Comparison of ENCODE assay signal across 21 cellular contexts in the genomic region with DNA sequence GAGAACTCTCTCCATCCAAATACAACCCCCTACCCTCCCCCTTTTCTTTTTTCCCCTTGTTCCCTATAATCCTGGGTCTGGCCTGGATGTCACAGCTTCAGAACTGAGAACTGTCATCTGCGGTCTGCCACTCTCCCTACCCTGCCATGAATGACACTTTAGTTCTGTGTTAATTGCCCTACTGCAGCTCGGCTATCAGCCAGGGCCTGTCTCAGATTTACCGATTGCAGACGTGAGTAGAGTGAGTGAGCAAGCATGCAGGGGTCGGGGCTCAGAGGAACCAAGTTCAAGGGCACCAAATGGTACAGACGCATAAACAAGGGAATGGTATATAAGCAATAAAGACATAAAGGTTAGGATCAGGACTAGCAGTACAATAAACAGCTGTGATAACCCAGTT.
A peak's percentile ranks its signal among the peaks of the same experiment; 100 is the strongest.
DNase-seq lines count a peak whose midpoint lies in the region; FAIRE-seq lines count a peak whose summit lies in the region.
"Had no signal": no experiment of that assay in that cellular context is flagged by ENCODE, and none has a peak within 500 bp of the region (broad histone marks: within the 10 kb centered on the region; RNA-seq: fewer than 3 reads in every experiment).

No MANE protein-coding gene starts in this region.

- no peaks in the 10 kb centered on the region for H3K27me3 ChIP-seq in mesendoderm (ENCODE audit: insufficient read depth, low read length, poor library complexity)
- H3K27me3 ChIP-seq: colonic mucosa had no signal

- H2BK15ac ChIP-seq in mesendoderm (replicated peaks; ENCODE audit: low read depth), result no peak overlapping the region

- no peak overlapping the region for H3K27ac Mint-ChIP-seq in activated CD4-positive, alpha-beta memory T cell treated with anti-CD3 and anti-CD28 coated beads, Interleukin-2, amount 10 ng/mL, durations not matched to agents 7 days and 5 days
- H3K27ac Mint-ChIP-seq in activated CD4-positive, alpha-beta T cell treated with anti-CD3 and anti-CD28 coated beads, Interleukin-2, amount 10 ng/mL, durations not matched to agents 24 days and 14 days, result no peak overlapping the region
- H3K27ac Mint-ChIP-seq: activated CD8-positive, alpha-beta T cell treated with anti-CD3 and anti-CD28 coated beads, Interleukin-2, amount 10 ng/mL, durations not matched to agents 7 days and 5 days; activated naive CD8-positive, alpha-beta T cell; activated T-cell treated with anti-CD3 and anti-CD28 coated beads, Interleukin-2, amount 50 U/mL, for 72 hours; HFFc6; stimulated activated effector memory CD8-positive, alpha-beta T cell treated with anti-CD3 and anti-CD28 coated beads, Interleukin-12 subunit alpha, Interleukin-12 subunit beta, amount 100 ng/mL, for 72 hours; T-helper 1 cell treated with Interleukin-12 subunit alpha and Interleukin-12 subunit beta and Interleukin-4 antibody, amounts not matched to agents 30 μg/mL and 1 μg/mL, for 36 hours had no signal

- H3K4me3 ChIP-seq in mesendoderm (ENCODE audit: low read length), result no peak overlapping the region
- H3K4me3 ChIP-seq: colonic mucosa, thoracic aorta had no signal

- no peaks in the 10 kb centered on the region for H3K4me1 ChIP-seq in mesendoderm (ENCODE audit: control insufficient read depth, low read depth, low read length)
- H3K4me1 ChIP-seq: colonic mucosa had no signal

- POLR2A ChIA-PET in activated CD4-positive, alpha-beta memory T cell treated with anti-CD3 and anti-CD28 coated beads, Interleukin-2, amount 10 ng/mL, durations not matched to agents 7 days and 5 days (lab: Charles Lee), result no interaction called here

- no peak overlapping the region for H3K9ac ChIP-seq in mesendoderm (ENCODE audit: low read length)

- no peaks in the 10 kb centered on the region for H3K4me1 Mint-ChIP-seq in activated CD4-positive, alpha-beta memory T cell treated with anti-CD3 and anti-CD28 coated beads, Interleukin-2, amount 10 ng/mL, durations not matched to agents 7 days and 5 days
- no peaks in the 10 kb centered on the region for H3K4me1 Mint-ChIP-seq in activated CD4-positive, alpha-beta T cell treated with anti-CD3 and anti-CD28 coated beads, Interleukin-2, amount 10 ng/mL, durations not matched to agents 24 days and 14 days
- H3K4me1 Mint-ChIP-seq: stimulated activated effector memory CD8-positive, alpha-beta T cell treated with anti-CD3 and anti-CD28 coated beads, Interleukin-12 subunit alpha, Interleukin-12 subunit beta, amount 100 ng/mL, for 72 hours had no signal

- H4K5ac ChIP-seq in mesendoderm (ENCODE audit: low read length), result no peak overlapping the region

- no peaks in the 10 kb centered on the region for H3K36me3 Mint-ChIP-seq in activated CD4-positive, alpha-beta memory T cell treated with anti-CD3 and anti-CD28 coated beads, Interleukin-2, amount 10 ng/mL, durations not matched to agents 7 days and 5 days (ENCODE audit: low read depth)
- no peaks in the 10 kb centered on the region for H3K36me3 Mint-ChIP-seq in activated CD4-positive, alpha-beta T cell treated with anti-CD3 and anti-CD28 coated beads, Interleukin-2, amount 10 ng/mL, durations not matched to agents 24 days and 14 days (ENCODE audit: low read depth)
- H3K36me3 Mint-ChIP-seq: stimulated activated effector memory CD8-positive, alpha-beta T cell treated with anti-CD3 and anti-CD28 coated beads, Interleukin-12 subunit alpha, Interleukin-12 subunit beta, amount 100 ng/mL, for 72 hours had no signal

- intact Hi-C loops in activated CD4-positive, alpha-beta T cell treated with anti-CD3 and anti-CD28 coated beads, Interleukin-2, amount 10 ng/mL, durations not matched to agents 24 days and 14 days (cut with micrococcal nuclease), result no loop called here

- no peak overlapping the region for H3K27ac ChIP-seq in mesendoderm (ENCODE audit: low read depth, low read length)
- H3K27ac ChIP-seq: C4-2B, colonic mucosa, thoracic aorta had no signal

- H2BK120ac ChIP-seq in mesendoderm (ENCODE audit: low read depth, low read length), result no peak overlapping the region

- no peak overlapping the region for H3K4me2 ChIP-seq in mesendoderm (ENCODE audit: low read length)

- H3K9me3 Mint-ChIP-seq in activated CD4-positive, alpha-beta memory T cell treated with anti-CD3 and anti-CD28 coated beads, Interleukin-2, amount 10 ng/mL, durations not matched to agents 7 days and 5 days, result peaks cover 3% of the 10 kb centered on the region
- H3K9me3 Mint-ChIP-seq in activated CD4-positive, alpha-beta T cell treated with anti-CD3 and anti-CD28 coated beads, Interleukin-2, amount 10 ng/mL, durations not matched to agents 24 days and 14 days, result no peaks in the 10 kb centered on the region
- H3K9me3 Mint-ChIP-seq: activated T-cell treated with anti-CD3 and anti-CD28 coated beads, Interleukin-2, amount 50 U/mL, for 72 hours; T-helper 1 cell treated with Interleukin-12 subunit alpha and Interleukin-12 subunit beta and Interleukin-4 antibody, amounts not matched to agents 30 μg/mL and 1 μg/mL, for 36 hours had no signal

- H3K23ac ChIP-seq in mesendoderm (ENCODE audit: low read length), result no peak overlapping the region

- H3K18ac ChIP-seq in mesendoderm (ENCODE audit: low read length), result no peak overlapping the region

- H3K27me3 Mint-ChIP-seq in activated CD4-positive, alpha-beta memory T cell treated with anti-CD3 and anti-CD28 coated beads, Interleukin-2, amount 10 ng/mL, durations not matched to agents 7 days and 5 days, result no peaks in the 10 kb centered on the region
- no peaks in the 10 kb centered on the region for H3K27me3 Mint-ChIP-seq in activated CD4-positive, alpha-beta T cell treated with anti-CD3 and anti-CD28 coated beads, Interleukin-2, amount 10 ng/mL, durations not matched to agents 24 days and 14 days
- H3K27me3 Mint-ChIP-seq: activated naive CD8-positive, alpha-beta T cell had no signal

- H3K56ac ChIP-seq in mesendoderm (ENCODE audit: low read length), result no peak overlapping the region

- no peak overlapping the region for H3K4ac ChIP-seq in mesendoderm (ENCODE audit: low read depth, low read length)

- no peak overlapping the region for H2BK5ac ChIP-seq in mesendoderm (ENCODE audit: low read length)

- no peaks in the 10 kb centered on the region for H3K36me3 ChIP-seq in mesendoderm (ENCODE audit: control insufficient read depth, insufficient read depth, low read length)
- H3K36me3 ChIP-seq: colonic mucosa, thoracic aorta had no signal

- no peak overlapping the region for H2AK5ac ChIP-seq in mesendoderm (ENCODE audit: low read length)

- H3K79me2 ChIP-seq in mesendoderm (ENCODE audit: control insufficient read depth, insufficient read depth, low read length), result no peaks in the 10 kb centered on the region

- no CpG with 5 or more reads among the region's 6 CpGs for WGBS in mesendoderm (ENCODE audit: extremely low coverage, insufficient coverage, low lambda C conversion rate)

- DNase-seq in DMS153 treated with DMSO at 0.1 percent for 48 hours (lab: John Stamatoyannopoulos, UW; ENCODE audit: unreplicated experiment) (peak; percentile 24), NCI-H187 treated with DMSO at 0.1 percent for 48 hours (lab: John Stamatoyannopoulos, UW) (peak; percentile 51), NCI-H774 (lab: John Stamatoyannopoulos, UW) (peak; percentile 23), mesendoderm (peak; percentile 83), DMS114 treated with DMSO at 0.1 percent for 48 hours (lab: John Stamatoyannopoulos, UW; ENCODE audit: unreplicated experiment) (no peak), HTR-8/SVneo (ENCODE audit: insufficient read length, low spot score) (no peak)
- no peak for DNase-seq in activated CD4-positive, alpha-beta memory T cell treated with anti-CD3 and anti-CD28 coated beads, Interleukin-2, amount 10 ng/mL, durations not matched to agents 7 days and 5 days
- DNase-seq in activated CD4-positive, alpha-beta T cell treated with anti-CD3 and anti-CD28 coated beads, Interleukin-2, amount 10 ng/mL, durations not matched to agents 24 days and 14 days, result no peak
- DNase-seq: activated CD8-positive, alpha-beta T cell treated with anti-CD3 and anti-CD28 coated beads, Interleukin-2, amount 10 ng/mL, durations not matched to agents 7 days and 5 days; activated T-cell treated with anti-CD3 and anti-CD28 coated beads, Interleukin-2, amount 50 U/mL, for 72 hours; colonic mucosa; DMS 273 treated with DMSO at 0.1 percent for 48 hours; HFFc6; NCI-H1436 treated with DMSO at 0.1 percent for 48 hours; NK-92 treated with Interleukin-12 subunit alpha and Interleukin-12 subunit beta, amount 100 ng/mL, for 24 hours had no signal

- H3K79me1 ChIP-seq in mesendoderm (ENCODE audit: low read length), result no peaks in the 10 kb centered on the region

- no peak overlapping the region for H3K4me3 Mint-ChIP-seq in activated CD4-positive, alpha-beta memory T cell treated with anti-CD3 and anti-CD28 coated beads, Interleukin-2, amount 10 ng/mL, durations not matched to agents 7 days and 5 days
- H3K4me3 Mint-ChIP-seq in activated CD4-positive, alpha-beta T cell treated with anti-CD3 and anti-CD28 coated beads, Interleukin-2, amount 10 ng/mL, durations not matched to agents 24 days and 14 days, result no peak overlapping the region
- H3K4me3 Mint-ChIP-seq: activated CD8-positive, alpha-beta T cell treated with anti-CD3 and anti-CD28 coated beads, Interleukin-2, amount 10 ng/mL, durations not matched to agents 7 days and 5 days; activated naive CD8-positive, alpha-beta T cell; activated T-cell treated with anti-CD3 and anti-CD28 coated beads, Interleukin-2, amount 50 U/mL, for 72 hours; HFFc6; stimulated activated effector memory CD8-positive, alpha-beta T cell treated with anti-CD3 and anti-CD28 coated beads, Interleukin-12 subunit alpha, Interleukin-12 subunit beta, amount 100 ng/mL, for 72 hours; T-helper 1 cell treated with Interleukin-12 subunit alpha and Interleukin-12 subunit beta and Interleukin-4 antibody, amounts not matched to agents 30 μg/mL and 1 μg/mL, for 36 hours had no signal

- no peak overlapping the region for H4K8ac ChIP-seq in mesendoderm (ENCODE audit: low read depth, low read length)

- FAIRE-seq in HTR-8/SVneo (lab: Jason Lieb, UNC), result no peak
- FAIRE-seq: endothelial cell of umbilical vein had no signal

- CTCF ChIA-PET in activated CD4-positive, alpha-beta memory T cell treated with anti-CD3 and anti-CD28 coated beads, Interleukin-2, amount 10 ng/mL, durations not matched to agents 7 days and 5 days (lab: Charles Lee), result no interaction called here

Comparison
In these comparisons a context has a peak if more than half of its experiments do, and no peak if none do; other contexts are left out.
1. DNase-seq: peak in DMS153 treated with DMSO at 0.1 percent for 48 hours (single experiment), NCI-H187 treated with DMSO at 0.1 percent for 48 hours (single experiment), NCI-H774 (single experiment) and mesendoderm (single experiment); none in activated CD4-positive, alpha-beta memory T cell treated with anti-CD3 and anti-CD28 coated beads, Interleukin-2, amount 10 ng/mL, durations not matched to agents 7 days and 5 days (single experiment), DMS114 treated with DMSO at 0.1 percent for 48 hours (single experiment), HTR-8/SVneo (single experiment) and activated CD4-positive, alpha-beta T cell treated with anti-CD3 and anti-CD28 coated beads, Interleukin-2, amount 10 ng/mL, durations not matched to agents 24 days and 14 days (single experiment).